ENCODE assay signal across 8 cellular contexts in the genomic region with DNA sequence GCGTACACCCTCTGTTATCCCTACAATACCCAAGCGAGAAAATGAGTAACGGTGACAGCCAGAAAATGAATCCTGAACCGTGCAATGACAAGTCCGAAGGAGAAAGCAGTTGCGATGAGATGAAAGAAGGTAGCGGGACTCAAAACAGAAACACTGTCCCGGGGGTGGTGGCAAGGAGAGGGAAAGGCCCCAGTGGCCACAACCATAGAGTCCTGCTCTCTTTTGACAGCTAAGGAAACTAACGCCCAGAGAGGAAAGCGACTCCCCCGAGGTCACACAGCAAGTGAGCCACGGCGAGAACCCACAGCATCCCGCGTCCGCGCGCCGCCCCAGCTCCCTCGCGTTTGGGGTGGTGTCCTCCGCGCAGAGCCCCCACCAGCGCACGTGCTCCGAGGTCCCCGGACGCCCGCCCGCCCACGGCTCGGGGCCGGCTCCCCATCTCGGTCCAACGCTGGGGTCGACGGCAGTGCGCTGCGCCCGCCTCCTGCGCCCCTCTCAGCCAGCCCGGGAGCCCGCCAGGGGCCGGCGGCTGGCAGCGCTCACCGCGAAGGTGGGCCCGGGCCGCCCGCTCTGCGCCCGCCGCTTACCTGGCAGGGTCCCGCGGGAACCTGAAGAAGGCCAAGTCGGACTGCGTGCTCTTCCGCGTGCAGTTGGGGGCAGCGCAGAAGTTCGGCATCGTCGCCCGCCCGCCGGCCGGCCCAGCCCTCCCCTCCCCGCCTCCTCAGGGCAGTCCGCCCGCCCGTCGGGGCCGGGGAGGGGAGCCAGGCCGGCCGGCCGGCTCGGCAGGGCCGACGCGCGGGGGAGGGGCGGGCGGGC. TPM values are rescaled to one million over a fixed set of nuclear protein-coding genes. Genes with fewer than 3 reads are reported as not detected.
DNase-seq lines count a peak whose midpoint lies in the region; ATAC-seq and TF ChIP-seq lines count a peak whose summit lies in the region.

No MANE protein-coding gene starts in this region.

- POLR2A ChIA-PET in naive thymus-derived CD8-positive, alpha-beta T cell (lab: Charles Lee) = interaction anchor here (0.6 to 0.7 kb wide), 2 partner anchors 66 to 387 kb away, joined by 3 read pairs; no protein-coding TSS in a partner anchor

- WGBS in esophagus, 2 donors = 0% methylated on average over 55 to 84 of the region's 84 CpGs

- H2AFZ ChIP-seq in Loucy (ENCODE audit: low read length) = peak overlapping the region; percentile 56; the same call in 1 of the 2 replicates

- H3K9me3 ChIP-seq in Loucy (ENCODE audit: insufficient read depth, low read depth, low read length) = no peaks in the 10 kb centered on the region
- no peaks in the 10 kb centered on the region for H3K9me3 ChIP-seq in esophagus (ENCODE audit: control insufficient read depth in 2 of 2, insufficient read depth in 1 of 2, low read depth in 1 of 2, low read length in 1 of 2)

- H3K79me2 ChIP-seq in Loucy (ENCODE audit: insufficient read depth, low read length) = peaks cover 62% of the 10 kb centered on the region

- peak; percentile 28 for DNase-seq in DMS53 treated with DMSO at 0.1 percent for 48 hours (lab: John Stamatoyannopoulos, UW; ENCODE audit: unreplicated experiment)
- peak; percentile 76 for DNase-seq in activated CD8-positive, alpha-beta memory T cell treated with anti-CD3 and anti-CD28 coated beads, Interleukin-2, amount 10 ng/mL, durations not matched to agents 7 days and 5 days
- DNase-seq in naive thymus-derived CD8-positive, alpha-beta T cell = peak in 6 of 10 donors; percentile 16 to 66 (median 37)
- DNase-seq in stimulated activated naive CD8-positive, alpha-beta T cell treated with anti-CD3 and anti-CD28 coated beads, Interleukin-15, Interleukin-2, amounts not matched to agents 100 U/mL and 50 U/mL, for 24 hours = peak; percentile 64

- H3K36me3 Mint-ChIP-seq in activated CD8-positive, alpha-beta memory T cell treated with anti-CD3 and anti-CD28 coated beads, Interleukin-2, amount 10 ng/mL, durations not matched to agents 7 days and 5 days = peaks cover 4% of the 10 kb centered on the region
- H3K36me3 Mint-ChIP-seq in naive thymus-derived CD8-positive, alpha-beta T cell = peaks cover 0 to 4% (median 3%) of the 10 kb centered on the region in 3 donors

- CTCF ChIA-PET in activated CD8-positive, alpha-beta memory T cell treated with anti-CD3 and anti-CD28 coated beads, Interleukin-2, amount 10 ng/mL, durations not matched to agents 7 days and 5 days (lab: Charles Lee) = no interaction called here

- no peaks in the 10 kb centered on the region for H3K9me3 Mint-ChIP-seq in activated CD8-positive, alpha-beta memory T cell treated with anti-CD3 and anti-CD28 coated beads, Interleukin-2, amount 10 ng/mL, durations not matched to agents 7 days and 5 days (ENCODE audit: low read depth)
- no peaks in the 10 kb centered on the region for H3K9me3 Mint-ChIP-seq in naive thymus-derived CD8-positive, alpha-beta T cell

- peak overlapping the region; percentile 86 for H3K4me3 Mint-ChIP-seq in activated CD8-positive, alpha-beta memory T cell treated with anti-CD3 and anti-CD28 coated beads, Interleukin-2, amount 10 ng/mL, durations not matched to agents 7 days and 5 days
- peak overlapping the region; percentile 91 to 97 (median 95) for H3K4me3 Mint-ChIP-seq in naive thymus-derived CD8-positive, alpha-beta T cell

- H3K36me3 ChIP-seq in Loucy (ENCODE audit: insufficient read depth, low read length) (no peaks in the 10 kb centered on the region), esophagus (ENCODE audit: control insufficient read depth in 2 of 2, insufficient read depth in 2 of 2, low read length in 1 of 2) (no peaks in the 10 kb centered on the region)

- ATAC-seq in GM21786 (IDR thresholded peaks at IDR 0.05; ENCODE audit: unreplicated experiment) (peak; percentile 19), HG03280 (IDR thresholded peaks at IDR 0.05; ENCODE audit: unreplicated experiment) (no peak)
- peak; percentile 58 for ATAC-seq in activated CD8-positive, alpha-beta memory T cell treated with anti-CD3 and anti-CD28 coated beads, Interleukin-2, amount 10 ng/mL, durations not matched to agents 7 days and 5 days
- peak; percentile 34 to 60 for ATAC-seq in naive thymus-derived CD8-positive, alpha-beta T cell
- peak; percentile 42 for ATAC-seq in stimulated activated naive CD8-positive, alpha-beta T cell treated with anti-CD3 and anti-CD28 coated beads, Interleukin-15, Interleukin-2, amounts not matched to agents 100 U/mL and 50 U/mL, for 24 hours

- no peaks in the 10 kb centered on the region for H3K9me2 ChIP-seq in Loucy (replicated peaks; ENCODE audit: low read depth, low read length)

- H3K9ac ChIP-seq in Loucy (ENCODE audit: low read depth, low read length, poor library complexity, severe bottlenecking) = peak overlapping the region; percentile 80

- H3F3A ChIP-seq in Loucy (ENCODE audit: low read depth) = no peaks in the 10 kb centered on the region

- H3K4me2 ChIP-seq in Loucy (ENCODE audit: low read depth, low read length, poor library complexity, severe bottlenecking) = peak overlapping the region; percentile 100

- H4K20me1 ChIP-seq in Loucy (ENCODE audit: insufficient read depth, low read length, poor library complexity, severe bottlenecking) = peaks cover 44% of the 10 kb centered on the region

- TF ChIP-seq CTCF in Loucy (conservative IDR thresholded peaks at IDR 0.05; ENCODE audit: low read length) = no peak

- no peaks in the 10 kb centered on the region for H3K27me3 Mint-ChIP-seq in activated CD8-positive, alpha-beta memory T cell treated with anti-CD3 and anti-CD28 coated beads, Interleukin-2, amount 10 ng/mL, durations not matched to agents 7 days and 5 days
- H3K27me3 Mint-ChIP-seq in naive thymus-derived CD8-positive, alpha-beta T cell = no peaks in the 10 kb centered on the region

- H3K4me3 ChIP-seq in Loucy (ENCODE audit: low read length, poor library complexity, severe bottlenecking) (peak overlapping the region; percentile 79), esophagus (ENCODE audit: low read depth in 1 of 2, low read length in 2 of 2) (peak overlapping the region; percentile 82 to 87)

- peak overlapping the region; percentile 89 for H3K27ac Mint-ChIP-seq in activated CD8-positive, alpha-beta memory T cell treated with anti-CD3 and anti-CD28 coated beads, Interleukin-2, amount 10 ng/mL, durations not matched to agents 7 days and 5 days
- H3K27ac Mint-ChIP-seq in naive thymus-derived CD8-positive, alpha-beta T cell = peak overlapping the region; percentile 79 to 96 (median 92)

- H3K27ac ChIP-seq in esophagus (ENCODE audit: low read depth in 2 of 2, low read length in 1 of 2) = peak overlapping the region; percentile 75 to 88

- no peaks in the 10 kb centered on the region for H3K27me3 ChIP-seq in Loucy (ENCODE audit: insufficient read depth, low read length, poor library complexity, severe bottlenecking)
- no peaks in the 10 kb centered on the region for H3K27me3 ChIP-seq in esophagus (ENCODE audit: control insufficient read depth in 1 of 2, insufficient read depth in 2 of 2, low read length in 2 of 2)

- H3K4me1 Mint-ChIP-seq in activated CD8-positive, alpha-beta memory T cell treated with anti-CD3 and anti-CD28 coated beads, Interleukin-2, amount 10 ng/mL, durations not matched to agents 7 days and 5 days = peaks cover 58% of the 10 kb centered on the region
- H3K4me1 Mint-ChIP-seq in naive thymus-derived CD8-positive, alpha-beta T cell = peaks cover 36 to 80% (median 70%) of the 10 kb centered on the region in 4 donors

- H3K4me1 ChIP-seq in Loucy (ENCODE audit: insufficient read depth, low read length, poor library complexity, severe bottlenecking) (peaks cover 63% of the 10 kb centered on the region), esophagus (ENCODE audit: control insufficient read depth in 2 of 2, insufficient read depth in 2 of 2, low read length in 1 of 2) (peaks cover 0 to 2% of the 10 kb centered on the region in 2 donors)

RNA-seq across cellular contexts. Expression of a gene that starts 0.6 kb away (rescaled TPM):
- total RNA-seq in activated CD8-positive, alpha-beta memory T cell treated with anti-CD3 and anti-CD28 coated beads, Interleukin-2, amount 10 ng/mL, durations not matched to agents 7 days and 5 days = 10 to 100 TPM; 39.8 to 44.8 TPM
- polyA plus RNA-seq in esophagus = 1 to 10 TPM; 5.5 to 6.6 TPM
- 10 to 100 TPM; 52.4 to 57.0 TPM for total RNA-seq in naive thymus-derived CD8-positive, alpha-beta T cell
- polyA plus RNA-seq in naive thymus-derived CD8-positive, alpha-beta T cell = 10 to 100 TPM; 58.6 to 66.3 (median 58.9) TPM

RNA-seq across cellular contexts. Expression of a gene that starts 0.8 kb away (rescaled TPM):
- total RNA-seq in activated CD8-positive, alpha-beta memory T cell treated with anti-CD3 and anti-CD28 coated beads, Interleukin-2, amount 10 ng/mL, durations not matched to agents 7 days and 5 days = 1 to 10 TPM; 3.5 to 4.0 TPM
- polyA plus RNA-seq in esophagus = under 1 TPM; 0.11 to 0.16 TPM
- 1 to 10 TPM; 7.4 to 7.8 TPM for total RNA-seq in naive thymus-derived CD8-positive, alpha-beta T cell
- polyA plus RNA-seq in naive thymus-derived CD8-positive, alpha-beta T cell = 1 to 10 TPM; 1.9 to 2.6 (median 2.3) TPM
